ENCODE assay signal across 22 cellular contexts in the genomic region with DNA sequence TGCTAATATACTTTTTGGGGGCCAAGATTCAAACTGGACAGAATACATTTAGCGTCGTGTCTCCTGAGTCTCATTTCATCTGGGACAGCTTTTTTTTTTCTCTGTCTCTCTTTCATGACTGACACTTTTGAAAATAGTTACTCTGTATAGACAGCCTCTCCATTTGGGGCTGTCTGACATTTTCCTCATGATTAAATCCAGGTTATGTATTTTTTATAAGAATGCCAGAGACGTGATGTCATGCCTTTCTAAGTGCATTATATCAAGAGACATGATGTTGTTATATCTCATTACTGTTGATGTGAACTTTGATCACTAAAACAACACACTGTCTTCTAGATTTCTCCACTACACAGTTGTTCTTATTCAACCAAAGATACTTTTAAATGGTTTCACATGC.
"Had no signal": no experiment of that assay in that cellular context is flagged by ENCODE, and none has a peak within 500 bp of the region (broad histone marks: within the 10 kb centered on the region; RNA-seq: fewer than 3 reads in every experiment).

No MANE protein-coding gene starts in this region.

- H3K27ac ChIP-seq: body of pancreas, cardiac muscle cell, hepatocyte, parathyroid adenoma, thyroid gland, upper lobe of right lung had no signal

- H3K27ac Mint-ChIP-seq: activated CD4-positive, alpha-beta memory T cell treated with anti-CD3 and anti-CD28 coated beads for 36 hours; activated naive CD4-positive, alpha-beta T cell treated with anti-CD3 and anti-CD28 coated beads for 36 hours; immature natural killer cell; nephron progenitor cell; stimulated activated naive CD8-positive, alpha-beta T cell treated with anti-CD3 and anti-CD28 coated beads, Interleukin-15, Interleukin-2, amounts not matched to agents 100 ng/mL and 50 ng/mL, for 24 hours had no signal

- H2AFZ ChIP-seq: hepatocyte, parathyroid adenoma had no signal

- H3K9me3 Mint-ChIP-seq: activated CD4-positive, alpha-beta memory T cell treated with anti-CD3 and anti-CD28 coated beads for 36 hours; activated naive CD4-positive, alpha-beta T cell treated with anti-CD3 and anti-CD28 coated beads for 36 hours; immature natural killer cell; stimulated activated naive CD8-positive, alpha-beta T cell treated with anti-CD3 and anti-CD28 coated beads, Interleukin-15, Interleukin-2, amounts not matched to agents 100 ng/mL and 50 ng/mL, for 24 hours had no signal

- H3K4me1 ChIP-seq: body of pancreas, parathyroid adenoma, thyroid gland, upper lobe of right lung had no signal

- H3K36me3 Mint-ChIP-seq: activated CD4-positive, alpha-beta memory T cell treated with anti-CD3 and anti-CD28 coated beads for 36 hours; immature natural killer cell had no signal

- H3K79me2 ChIP-seq: hepatocyte, parathyroid adenoma had no signal

- H3K9ac ChIP-seq: parathyroid adenoma had no signal

- H3K36me3 ChIP-seq: cardiac muscle cell, thyroid gland, upper lobe of right lung had no signal

- H3K4me1 Mint-ChIP-seq: immature natural killer cell, nephron progenitor cell had no signal

- H3K27me3 ChIP-seq: body of pancreas, cardiac muscle cell, hepatocyte, thyroid gland, upper lobe of right lung had no signal

- H3K4me3 Mint-ChIP-seq: activated CD4-positive, alpha-beta memory T cell treated with anti-CD3 and anti-CD28 coated beads for 36 hours; activated naive CD4-positive, alpha-beta T cell treated with anti-CD3 and anti-CD28 coated beads for 36 hours; immature natural killer cell; nephron progenitor cell; stimulated activated naive CD8-positive, alpha-beta T cell treated with anti-CD3 and anti-CD28 coated beads, Interleukin-15, Interleukin-2, amounts not matched to agents 100 ng/mL and 50 ng/mL, for 24 hours had no signal

- H3K4me3 ChIP-seq: body of pancreas, cardiac muscle cell, hepatocyte, thyroid gland, upper lobe of right lung had no signal

- H3K27me3 Mint-ChIP-seq: activated CD4-positive, alpha-beta memory T cell treated with anti-CD3 and anti-CD28 coated beads for 36 hours had no signal

- ATAC-seq: body of pancreas, left colon, sciatic nerve, upper lobe of right lung had no signal

- DNase-seq: activated CD4-positive, alpha-beta memory T cell treated with anti-CD3 and anti-CD28 coated beads for 36 hours; activated CD4-positive, alpha-beta T cell treated with anti-CD3 and anti-CD28 coated beads for 48 hours; activated CD4-positive, CD25-positive, alpha-beta regulatory T cell; activated effector memory CD4-positive, alpha-beta T cell treated with Interleukin-2 at 50 U/mL for 16 hours; activated naive CD4-positive, alpha-beta T cell treated with anti-CD3 and anti-CD28 coated beads for 36 hours; activated T-cell treated with anti-CD3 and anti-CD28 coated beads, Interleukin-2, amount 50 U/mL, for 48 hours; body of pancreas; immature natural killer cell; left colon; mesenchymal stem cell; nephron progenitor cell; nucleus accumbens; stimulated activated CD4-positive, alpha-beta T cell treated with anti-CD3 and anti-CD28 coated beads, Interleukin-4, amount 100 ng/mL, for 1 hour; substantia nigra; T1000; thyroid gland; upper lobe of right lung had no signal

- H3K4me2 ChIP-seq: hepatocyte had no signal

- H3K9me3 ChIP-seq: body of pancreas, thyroid gland, upper lobe of right lung had no signal
